12 cellular contexts compared by ENCODE assay signal in the genomic region with DNA sequence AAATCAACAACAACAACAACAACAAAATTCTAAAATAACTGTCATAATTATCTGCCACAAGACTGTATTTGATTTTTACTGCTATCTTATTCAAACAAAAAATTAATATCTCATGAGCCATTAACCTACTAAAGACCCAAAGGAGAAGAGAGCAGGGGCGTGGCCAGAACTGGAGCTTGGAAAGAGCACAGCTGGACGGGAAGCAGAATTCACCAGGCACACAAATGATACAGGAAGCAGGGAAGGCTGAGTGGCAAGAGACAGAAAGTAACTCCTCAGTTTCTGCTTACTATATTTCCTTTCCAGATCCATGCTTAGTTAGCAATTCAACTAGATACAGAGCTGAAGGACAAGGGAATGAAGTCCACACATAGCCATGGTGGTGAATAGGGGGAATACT. TPM values are rescaled to one million over a fixed set of nuclear protein-coding genes. Genes with fewer than 3 reads are reported as not detected.
DNase-seq lines count a peak whose midpoint lies in the region; ATAC-seq, FAIRE-seq and TF ChIP-seq lines count a peak whose summit lies in the region.
"Had no signal": no experiment of that assay in that cellular context is flagged by ENCODE, and none has a peak within 500 bp of the region (broad histone marks: within the 10 kb centered on the region; RNA-seq: fewer than 3 reads in every experiment).

No MANE protein-coding gene starts in this region.

- H3K4me2 ChIP-seq in HepG2 (ENCODE audit: low read depth, low read length) = no peak overlapping the region

- H3K36me3 ChIP-seq in right lobe of liver = peaks cover 0 to 91% (median 59%) of the 10 kb centered on the region in 4 donors
- H3K36me3 ChIP-seq in HepG2 (replicated peaks in 1 of 2; ENCODE audit: control insufficient read depth in 1 of 2, insufficient read depth in 2 of 2, low read length in 2 of 2) = peaks cover 0 to 19% of the 10 kb centered on the region in 2 experiments; a peak in 3 of 5 replicates
- H3K36me3 ChIP-seq in colonic mucosa = no peaks in the 10 kb centered on the region
- peaks cover 0 to 81% of the 10 kb centered on the region in 2 donors for H3K36me3 ChIP-seq in vagina

- H2AFZ ChIP-seq in HepG2 (ENCODE audit: low read length) = no peak overlapping the region

- H3K9ac ChIP-seq in HepG2 (ENCODE audit: insufficient read depth, low read depth, low read length) = no peak overlapping the region
- H3K9ac ChIP-seq in colonic mucosa (ENCODE audit: low read depth in 2 of 2, low read length in 2 of 2) = no peak overlapping the region

- POLR2A ChIA-PET in HepG2 (lab: Yijun Ruan, JAX) = interaction anchor here (1.1 kb wide), 1 partner anchor 9 kb away, joined by 5 read pairs; no protein-coding TSS in a partner anchor

- in situ Hi-C loops in HepG2 (cut with HindIII; ENCODE audit: extremely low pct_ligation_motif_present, low pct_unique_long_range_greater_than_20kb) = no loop called here

- no peaks in the 10 kb centered on the region for H4K20me1 ChIP-seq in HepG2 (ENCODE audit: insufficient read depth, low read length)

- H3K27me3 ChIP-seq in right lobe of liver = no peaks in the 10 kb centered on the region
- H3K27me3 ChIP-seq in HepG2 (ENCODE audit: control insufficient read depth in 1 of 2, insufficient read depth in 2 of 2, low read length in 2 of 2) = no peaks in the 10 kb centered on the region
- no peaks in the 10 kb centered on the region for H3K27me3 ChIP-seq in colonic mucosa
- no peaks in the 10 kb centered on the region for H3K27me3 ChIP-seq in vagina
- H3K27me3 ChIP-seq: sigmoid colon had no signal

- WGBS in right lobe of liver (ENCODE audit: insufficient coverage, low coverage, low lambda C conversion rate, missing lambda C conversion rate) = 59% methylated on average over 2 of the region's 2 CpGs
- 98% methylated on average over 2 of the region's 2 CpGs for WGBS in HepG2 (ENCODE audit: low lambda C conversion rate)

- CTCF ChIA-PET in HepG2 (lab: Yijun Ruan, JAX; ENCODE audit: low intra/inter-chr PET ratio, low total read pairs) = no interaction called here

- H3K9me3 ChIP-seq in right lobe of liver (no peaks in the 10 kb centered on the region), HepG2 (ENCODE audit: low read length) (no peaks in the 10 kb centered on the region), colonic mucosa (no peaks in the 10 kb centered on the region), vagina (no peaks in the 10 kb centered on the region)
- H3K9me3 ChIP-seq: sigmoid colon had no signal

- H3K4me1 ChIP-seq in right lobe of liver (no peaks in the 10 kb centered on the region), HepG2 (ENCODE audit: insufficient read depth, low read length) (no peaks in the 10 kb centered on the region), colonic mucosa (no peaks in the 10 kb centered on the region), vagina (peaks cover 10% of the 10 kb centered on the region)
- H3K4me1 ChIP-seq: sigmoid colon had no signal

- intact Hi-C loops in right lobe of liver (cut with DNase I) (no loop called here), HepG2 (cut with micrococcal nuclease; ENCODE audit: unreplicated experiment) (no loop called here), colonic mucosa (cut with DNase I) (no loop called here), vagina (cut with DNase I) (loop anchor here (10.0 kb wide), 1 partner anchor 50 kb away; a partner anchor contains a TSS)

- TF ChIP-seq POLR2A in right lobe of liver (IDR thresholded peaks at IDR 0.05) (no peak), HepG2 (IDR thresholded peaks at IDR 0.05; ENCODE audit: insufficient read depth in 1 of 2, low read depth in 2 of 2, low read length in 2 of 2) (no peak), vagina (IDR thresholded peaks at IDR 0.05) (no peak)

- BruUV-seq in HepG2 (replicated peaks; lab: Mats Ljungman, UMichigan) = no TSS peak

- ATAC-seq in right lobe of liver (peak; percentile 40 to 56 (median 50)), HepG2 (no peak), left lobe of liver (peak; percentile 53), GM18867 (IDR thresholded peaks at IDR 0.05; ENCODE audit: unreplicated experiment) (no peak), SK-N-SH treated with all-trans-retinoic acid at 6 μM for 48 hours (no peak)

- FAIRE-seq in HepG2 (lab: Jason Lieb, UNC) = no peak

- no peaks in the 10 kb centered on the region for H3K79me2 ChIP-seq in HepG2 (ENCODE audit: insufficient read depth, low read length)

- no peak for TF ChIP-seq CTCF in right lobe of liver (IDR thresholded peaks at IDR 0.05)
- no peak for TF ChIP-seq CTCF in HepG2 (CRISPR knock-in tag; IDR thresholded peaks at IDR 0.05)
- TF ChIP-seq CTCF in colonic mucosa (IDR thresholded peaks at IDR 0.05) = no peak
- no peak for TF ChIP-seq CTCF in vagina (IDR thresholded peaks at IDR 0.05)

- TF ChIP-seq EP300 in HepG2 (IDR thresholded peaks at IDR 0.05; ENCODE audit: low read depth in 2 of 2, low read length in 2 of 2) (no peak), HepG2 (CRISPR knock-in tag; IDR thresholded peaks at IDR 0.05; ENCODE audit: borderline replicate concordance) (no peak)

- no peak overlapping the region for H3K4me3 ChIP-seq in right lobe of liver
- no peak overlapping the region for H3K4me3 ChIP-seq in HepG2 (replicated peaks in 1 of 3; ENCODE audit: insufficient read depth in 1 of 3, low read depth in 2 of 3, low read length in 3 of 3)
- no peak overlapping the region for H3K4me3 ChIP-seq in colonic mucosa
- H3K4me3 ChIP-seq in vagina = no peak overlapping the region
- H3K4me3 ChIP-seq: sigmoid colon had no signal

- TF ChIP-seq RAD21 in HepG2 (CRISPR knock-in tag; IDR thresholded peaks at IDR 0.05) = no peak

- H3K27ac ChIP-seq in right lobe of liver (no peak overlapping the region), HepG2 (ENCODE audit: extremely low read length, insufficient read depth, low read length) (no peak overlapping the region), colonic mucosa (no peak overlapping the region), vagina (peak overlapping the region; percentile 21)

- DNase-seq in right lobe of liver = no peak
- DNase-seq in HepG2 (ENCODE audit: low spot score) = no peak
- DNase-seq in colonic mucosa = peak; percentile 23
- DNase-seq in left lobe of liver (ENCODE audit: low spot score) = no peak
- DNase-seq in vagina (ENCODE audit: extremely low spot score in 2 of 2) = no peak
- no peak for DNase-seq in RPMI8226
- DNase-seq: C1 segment of cervical spinal cord, NCI-H446, sigmoid colon, substantia nigra had no signal

TF ChIP-seq in HepG2, 621 proteins besides CTCF, POLR2A, EP300 and RAD21:
- no peak for TF ChIP-seq SP140L (CRISPR knock-in tag; IDR thresholded peaks at IDR 0.05; ENCODE audit: borderline replicate concordance)

TF ChIP-seq in SK-N-SH treated with all-trans-retinoic acid at 6 μM for 48 hours, 23 proteins besides CTCF, POLR2A, EP300 and RAD21 (continues in another document):
- TF ChIP-seq ZFP3 (CRISPR knock-in tag; IDR thresholded peaks at IDR 0.05) = no peak
- TF ChIP-seq, protein P1, sequence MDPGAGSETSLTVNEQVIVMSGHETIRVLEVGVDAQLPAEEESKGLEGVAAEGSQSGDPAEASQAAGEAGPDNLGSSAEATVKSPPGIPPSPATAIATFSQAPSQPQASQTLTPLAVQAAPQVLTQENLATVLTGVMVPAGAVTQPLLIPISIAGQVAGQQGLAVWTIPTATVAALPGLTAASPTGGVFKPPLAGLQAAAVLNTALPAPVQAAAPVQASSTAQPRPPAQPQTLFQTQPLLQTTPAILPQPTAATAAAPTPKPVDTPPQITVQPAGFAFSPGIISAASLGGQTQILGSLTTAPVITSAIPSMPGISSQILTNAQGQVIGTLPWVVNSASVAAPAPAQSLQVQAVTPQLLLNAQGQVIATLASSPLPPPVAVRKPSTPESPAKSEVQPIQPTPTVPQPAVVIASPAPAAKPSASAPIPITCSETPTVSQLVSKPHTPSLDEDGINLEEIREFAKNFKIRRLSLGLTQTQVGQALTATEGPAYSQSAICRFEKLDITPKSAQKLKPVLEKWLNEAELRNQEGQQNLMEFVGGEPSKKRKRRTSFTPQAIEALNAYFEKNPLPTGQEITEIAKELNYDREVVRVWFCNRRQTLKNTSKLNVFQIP (CRISPR knock-in tag; IDR thresholded peaks at IDR 0.05; ENCODE audit: borderline replicate concordance, low read depth) = no peak
- no peak for TF ChIP-seq SNAI2 (CRISPR knock-in tag; IDR thresholded peaks at IDR 0.05)
- TF ChIP-seq ESRRG (CRISPR knock-in tag; IDR thresholded peaks at IDR 0.05) = no peak
- no peak for TF ChIP-seq TOX (CRISPR knock-in tag; IDR thresholded peaks at IDR 0.05; ENCODE audit: borderline replicate concordance)

RNA-seq across cellular contexts. Expression of a gene that starts 54.4 kb away (rescaled TPM):
- 100 to 1,000 TPM in 5 of 6 experiments, 10 to 100 TPM in 1; 36.1 to 387 (median 111) TPM for total RNA-seq in right lobe of liver
- total RNA-seq in HepG2 (2016; rRNA removed; fragmentation: Illumina TruSeq; extraction: Trizol) = 17.4 and 30.9 TPM in 2 replicates
- 9.1 and 9.8 TPM in 2 replicates for total RNA-seq in HepG2 (2016; cell fraction: cytosol; rRNA removed; fragmentation: Illumina TruSeq; extraction: Trizol; ENCODE audit: low read depth)
- total RNA-seq in HepG2 (2016; cell fraction: insoluble cytoplasmic fraction; rRNA removed; fragmentation: Illumina TruSeq; extraction: Trizol) = 17.4 and 28.9 TPM in 2 replicates
- 15.6 and 16.6 TPM in 2 replicates for total RNA-seq in HepG2 (2016; cell fraction: membrane; rRNA removed; fragmentation: Illumina TruSeq; extraction: Trizol)
- total RNA-seq in HepG2 (2016; cell fraction: nucleus; rRNA removed; fragmentation: Illumina TruSeq; extraction: Trizol) = 13.7 and 15.0 TPM in 2 replicates
- 6.9 and 8.0 TPM in 2 replicates for polyA plus RNA-seq in HepG2 (2011; rRNA removed)
- 4.0 and 5.9 TPM in 2 replicates for polyA plus RNA-seq in HepG2 (2011; cell fraction: cytosol; rRNA removed)
- 2.9 and 3.5 TPM in 2 replicates for polyA plus RNA-seq in HepG2 (2011; cell fraction: nucleus; rRNA removed)
- 13.9 and 16.1 TPM in 2 replicates for polyA plus RNA-seq in HepG2 (2012)
- 2.6 and 2.8 TPM in 2 replicates for polyA plus RNA-seq in HepG2 (2016; cell fraction: cytosol; fragmentation: Illumina TruSeq; extraction: Trizol; ENCODE audit: low read depth)
- 46.6 and 52.0 TPM in 2 replicates for polyA plus RNA-seq in HepG2 (2016; cell fraction: insoluble cytoplasmic fraction; fragmentation: Illumina TruSeq; extraction: Trizol; ENCODE audit: low read depth)
- 10.4 and 11.9 TPM in 2 replicates for polyA plus RNA-seq in HepG2 (2016; cell fraction: membrane; fragmentation: Illumina TruSeq; extraction: Trizol; ENCODE audit: low read depth)
- 24.1 and 24.8 TPM in 2 replicates for polyA plus RNA-seq in HepG2 (2016; cell fraction: nucleus; fragmentation: Illumina TruSeq; extraction: Trizol; ENCODE audit: insufficient read depth, low read depth)
- polyA minus RNA-seq in HepG2 (2011; rRNA and poly(A)+ RNA removed; ENCODE audit: low replicate concordance) = 4.5 and 8.4 TPM in 2 replicates
- polyA minus RNA-seq in HepG2 (2011; cell fraction: cytosol; rRNA and poly(A)+ RNA removed) = 6.9 and 7.1 TPM in 2 replicates
- 7.6 and 10.1 TPM in 2 replicates for polyA minus RNA-seq in HepG2 (2011; cell fraction: nucleus; rRNA and poly(A)+ RNA removed)
- 10 to 100 TPM; 29.1 to 54.7 TPM for total RNA-seq in colonic mucosa
- 156 TPM for total RNA-seq in left lobe of liver
- 246 TPM for total RNA-seq in vagina

Comparison
In these comparisons a context has a peak if more than half of its experiments do, and no peak if none do; other contexts are left out.
1. ATAC-seq: peak in right lobe of liver (4 of 4) and left lobe of liver (single experiment); none in HepG2 (single experiment), GM18867 (single experiment) and SK-N-SH treated with all-trans-retinoic acid at 6 μM for 48 hours (single experiment).